In genomic region chr20:17680836-17681740, GRCh38 we compare ENCODE assay signal across 8 cellular contexts. TPM values are rescaled to one million over a fixed set of nuclear protein-coding genes. Genes with fewer than 3 reads are reported as not detected.
DNase-seq lines count a peak whose midpoint lies in the region; ATAC-seq and TF ChIP-seq lines count a peak whose summit lies in the region.

No MANE protein-coding gene starts in this region.

- in situ Hi-C loops in GM13977 (cut with MboI; ENCODE audit: low pct_unique_long_range_greater_than_20kb, low sequenced_read_pairs, unreplicated experiment) = loop anchor here (25.0 kb wide), 1 partner anchor 206 kb away; no protein-coding TSS in a partner anchor

- CTCF ChIA-PET in activated CD4-positive, alpha-beta memory T cell treated with anti-CD3 and anti-CD28 coated beads, Interleukin-2, amount 10 ng/mL, durations not matched to agents 7 days and 5 days (lab: Charles Lee) = interaction anchor here (0.7 to 5.5 kb wide), 23 partner anchors 9 to 312 kb away, joined by 3 to 35 read pairs (median 8); partner anchors contain the start of genes BANF2 and DSTN

- no peaks in the 10 kb centered on the region for H3K9me3 Mint-ChIP-seq in activated CD4-positive, alpha-beta memory T cell treated with anti-CD3 and anti-CD28 coated beads, Interleukin-2, amount 10 ng/mL, durations not matched to agents 7 days and 5 days

- H3K36me3 ChIP-seq in lower lobe of right lung = peaks cover 34% of the 10 kb centered on the region

- H3K36me3 Mint-ChIP-seq in activated CD4-positive, alpha-beta memory T cell treated with anti-CD3 and anti-CD28 coated beads, Interleukin-2, amount 10 ng/mL, durations not matched to agents 7 days and 5 days (ENCODE audit: low read depth) = peaks cover 36% of the 10 kb centered on the region

- H3K4me1 ChIP-seq in lower lobe of right lung = peaks cover 49% of the 10 kb centered on the region

- peak; percentile 88 for TF ChIP-seq CTCF in GM13977 (IDR thresholded peaks at IDR 0.05; ENCODE audit: extremely low read depth, insufficient read depth, missing control alignments)
- TF ChIP-seq CTCF in lower lobe of right lung (IDR thresholded peaks at IDR 0.05) = peak; percentile 48

- ATAC-seq in HG02973 (IDR thresholded peaks at IDR 0.05; ENCODE audit: unreplicated experiment) (peak; percentile 36), lower lobe of right lung (peak; percentile 45 to 67)

- peak overlapping the region; percentile 75 for H3K4me3 Mint-ChIP-seq in activated CD4-positive, alpha-beta memory T cell treated with anti-CD3 and anti-CD28 coated beads, Interleukin-2, amount 10 ng/mL, durations not matched to agents 7 days and 5 days

- H3K4me3 ChIP-seq in lower lobe of right lung = peak overlapping the region; percentile 74

- DNase-seq in 8988T = peak; percentile 94
- peak; percentile 95 for DNase-seq in GM13977 (ENCODE audit: low spot score)
- peak; percentile 68 for DNase-seq in NCI-H510A (lab: John Stamatoyannopoulos, UW)
- DNase-seq in activated CD4-positive, alpha-beta memory T cell treated with anti-CD3 and anti-CD28 coated beads, Interleukin-2, amount 10 ng/mL, durations not matched to agents 7 days and 5 days = peak; percentile 81
- DNase-seq in ecto neural progenitor cell (ENCODE audit: low spot score) = peak; percentile 92
- DNase-seq in lower lobe of right lung = peak; percentile 91
- DNase-seq in stimulated activated CD4-positive, alpha-beta T cell treated with anti-CD3 and anti-CD28 coated beads, TNF-alpha, amount 100 ng/mL, for 1 hour (ENCODE audit: low read depth in 3 of 3, low spot score in 1 of 3) = peak; percentile 51 to 81 (median 55)

- H3K27ac Mint-ChIP-seq in activated CD4-positive, alpha-beta memory T cell treated with anti-CD3 and anti-CD28 coated beads, Interleukin-2, amount 10 ng/mL, durations not matched to agents 7 days and 5 days = peak overlapping the region; percentile 58

- H3K9me3 ChIP-seq in lower lobe of right lung = no peaks in the 10 kb centered on the region

- peaks cover 30% of the 10 kb centered on the region for H3K27me3 Mint-ChIP-seq in activated CD4-positive, alpha-beta memory T cell treated with anti-CD3 and anti-CD28 coated beads, Interleukin-2, amount 10 ng/mL, durations not matched to agents 7 days and 5 days

- POLR2A ChIA-PET in activated CD4-positive, alpha-beta memory T cell treated with anti-CD3 and anti-CD28 coated beads, Interleukin-2, amount 10 ng/mL, durations not matched to agents 7 days and 5 days (lab: Charles Lee) = interaction anchor here (0.7 to 3.3 kb wide), 18 partner anchors 10 to 826 kb away, joined by 3 to 39 read pairs (median 10); partner anchors contain the start of genes BFSP1, DSTN, KAT14 and MGME1

- peak overlapping the region; percentile 96 for H3K27ac ChIP-seq in lower lobe of right lung

- no peaks in the 10 kb centered on the region for H3K27me3 ChIP-seq in lower lobe of right lung (ENCODE audit: low read depth)

- H3K4me1 Mint-ChIP-seq in activated CD4-positive, alpha-beta memory T cell treated with anti-CD3 and anti-CD28 coated beads, Interleukin-2, amount 10 ng/mL, durations not matched to agents 7 days and 5 days = peaks cover 34% of the 10 kb centered on the region

- intact Hi-C loops in lower lobe of right lung (cut with DNase I) = no loop called here

RNA-seq across cellular contexts. Expression of gene RRBP1, which starts 1.0 kb away (rescaled TPM):
- total RNA-seq in activated CD4-positive, alpha-beta memory T cell treated with anti-CD3 and anti-CD28 coated beads, Interleukin-2, amount 10 ng/mL, durations not matched to agents 7 days and 5 days = 10 to 100 TPM; 82.3 to 85.7 TPM
- 138 TPM for total RNA-seq in lower lobe of right lung

RNA-seq across cellular contexts. Expression of gene BANF2, which starts 18.7 kb away (rescaled TPM):
- total RNA-seq in activated CD4-positive, alpha-beta memory T cell treated with anti-CD3 and anti-CD28 coated beads, Interleukin-2, amount 10 ng/mL, durations not matched to agents 7 days and 5 days = not detected
- not detected for total RNA-seq in lower lobe of right lung

Comparison
In these comparisons a context has a peak if more than half of its experiments do, and no peak if none do; other contexts are left out.
1. Peak in every context shown above with its lines: DNase-seq, ATAC-seq, H3K4me3 ChIP-seq and H3K27ac ChIP-seq.